ENCODE assay signal across 14 cellular contexts in the genomic region with DNA sequence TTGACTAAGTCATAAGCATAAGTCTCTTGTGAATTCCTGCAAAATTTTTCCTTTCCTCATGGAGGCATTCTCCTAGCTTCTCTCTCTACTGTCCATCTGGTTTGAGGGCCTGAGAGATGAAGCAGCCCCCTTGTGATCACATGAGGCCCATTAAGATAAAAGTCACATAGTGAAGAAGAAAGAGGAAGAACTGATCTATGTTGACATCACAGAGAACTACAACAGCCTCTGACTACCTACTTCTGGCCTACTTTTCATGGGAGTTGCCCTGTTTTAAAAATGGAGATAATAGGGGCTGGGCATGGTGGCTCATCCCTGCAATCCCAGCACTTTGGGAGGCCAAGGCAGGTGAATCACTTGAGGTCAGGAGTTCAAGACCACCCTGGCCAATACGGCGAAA.
"Had no signal": no experiment of that assay in that cellular context is flagged by ENCODE, and none has a peak within 500 bp of the region (broad histone marks: within the 10 kb centered on the region; RNA-seq: fewer than 3 reads in every experiment).

No MANE protein-coding gene starts in this region.

- DNase-seq: effector CD4-positive, alpha-beta T cell; endodermal cell; erythroblast; foreskin keratinocyte; head of caudate nucleus; kidney; left cardiac atrium; left ventricle myocardium superior; mesenchymal stem cell; midbrain; right lobe of liver; stimulated activated CD4-positive, alpha-beta T cell treated with anti-CD3 and anti-CD28 coated beads, Interleukin-4, amount 100 ng/mL, for 24 hours; stimulated activated naive CD8-positive, alpha-beta T cell treated with anti-CD3 and anti-CD28 coated beads, Interleukin-15, amount 100 ng/mL, for 72 hours; testis had no signal
